In genomic region chr3:69081583-69082262, GRCh38 we compare ENCODE assay signal across 9 cellular contexts. TPM values are rescaled to one million over a fixed set of nuclear protein-coding genes. Genes with fewer than 3 reads are reported as not detected.
A peak's percentile ranks its signal among the peaks of the same experiment; 100 is the strongest.
DNase-seq lines count a peak whose midpoint lies in the region; ATAC-seq and TF ChIP-seq lines count a peak whose summit lies in the region.
"Had no signal": no experiment of that assay in that cellular context is flagged by ENCODE, and none has a peak within 500 bp of the region (broad histone marks: within the 10 kb centered on the region; RNA-seq: fewer than 3 reads in every experiment).

No MANE protein-coding gene starts in this region.

- H3K79me2 ChIP-seq in PC-3 (ENCODE audit: low read length): peaks cover 40% of the 10 kb centered on the region
- peaks cover 35% of the 10 kb centered on the region for H3K79me2 ChIP-seq in smooth muscle cell (ENCODE audit: low read depth)

- H3K27me3 ChIP-seq in PC-3 (ENCODE audit: low read length) (no peaks in the 10 kb centered on the region), smooth muscle cell (ENCODE audit: low read depth) (no peaks in the 10 kb centered on the region)
- H3K27me3 ChIP-seq in effector memory CD4-positive, alpha-beta T cell (replicated peaks; ENCODE audit: control insufficient read depth, insufficient read depth, low read length, poor library complexity, severe bottlenecking): no peaks in the 10 kb centered on the region

- TF ChIP-seq CTCF in PC-3 (conservative IDR thresholded peaks at IDR 0.05; ENCODE audit: low read depth, low read length) (no peak), smooth muscle cell (IDR thresholded peaks at IDR 0.05; ENCODE audit: borderline replicate concordance, insufficient read depth, poor library complexity, severe bottlenecking) (no peak)

- BruUV-seq in PC-3 (replicated peaks; lab: Mats Ljungman, UMichigan): no TSS peak

- peak; percentile 30 for DNase-seq in DMS53 (lab: John Stamatoyannopoulos, UW)
- no peak for DNase-seq in DMS53 treated with DMSO at 0.1 percent for 48 hours (lab: John Stamatoyannopoulos, UW; ENCODE audit: unreplicated experiment)
- peak; percentile 32 for DNase-seq in PC-3
- no peak for DNase-seq in effector memory CD4-positive, alpha-beta T cell
- DNase-seq in smooth muscle cell (lab: John Stamatoyannopoulos, UW; ENCODE audit: unreplicated experiment): no peak
- no peak for DNase-seq in NCI-H345 treated with DMSO at 0.1 percent for 48 hours (lab: John Stamatoyannopoulos, UW; ENCODE audit: unreplicated experiment)
- no peak for DNase-seq in dedifferentiated amniotic fluid mesenchymal stem cell (ENCODE audit: extremely low spot score)

- no peak overlapping the region for H3K9ac ChIP-seq in PC-3 (ENCODE audit: low read length)
- no peak overlapping the region for H3K9ac ChIP-seq in smooth muscle cell (ENCODE audit: low read depth)

- H3K36me3 ChIP-seq in PC-3 (ENCODE audit: low read depth, low read length) (no peaks in the 10 kb centered on the region), smooth muscle cell (ENCODE audit: low read depth) (no peaks in the 10 kb centered on the region)
- H3K36me3 ChIP-seq in effector memory CD4-positive, alpha-beta T cell (ENCODE audit: control insufficient read depth, insufficient read depth, low read length): no peaks in the 10 kb centered on the region

- CTCF ChIA-PET in PC-3 (lab: Charles Lee): no interaction called here

- intact Hi-C loops in PC-3 (cut with micrococcal nuclease): no loop called here

- POLR2A ChIA-PET in PC-3 (lab: Charles Lee; ENCODE audit: unreplicated experiment): no interaction called here

- H3K4me3 ChIP-seq in PC-3 (ENCODE audit: low read length) (no peak overlapping the region), smooth muscle cell (no peak overlapping the region)
- peak overlapping the region; percentile 6 for H3K4me3 ChIP-seq in effector memory CD4-positive, alpha-beta T cell (ENCODE audit: insufficient read depth, low read depth, low read length, poor library complexity, severe bottlenecking)

- H2AFZ ChIP-seq in PC-3 (ENCODE audit: low read length) (no peak overlapping the region), smooth muscle cell (ENCODE audit: low read depth) (no peak overlapping the region)

- H3K27ac ChIP-seq in PC-3 (ENCODE audit: low read length) (no peak overlapping the region), smooth muscle cell (ENCODE audit: low read depth) (no peak overlapping the region)
- peak overlapping the region; percentile 89 for H3K27ac ChIP-seq in effector memory CD4-positive, alpha-beta T cell (ENCODE audit: insufficient read depth, low read length, poor library complexity, severe bottlenecking)
- H3K27ac ChIP-seq: 22Rv1 had no signal

- H3K9me2 ChIP-seq in PC-3 (replicated peaks; ENCODE audit: low read length): no peaks in the 10 kb centered on the region

- H3K9me3 ChIP-seq in PC-3 (ENCODE audit: low read length) (no peaks in the 10 kb centered on the region), smooth muscle cell (replicated peaks; ENCODE audit: low read depth) (no peaks in the 10 kb centered on the region)
- H3K9me3 ChIP-seq in effector memory CD4-positive, alpha-beta T cell (ENCODE audit: control insufficient read depth, low read length): no peaks in the 10 kb centered on the region

- ATAC-seq in PC-3: no peak
- no peak for ATAC-seq in HG03442 (IDR thresholded peaks at IDR 0.05; ENCODE audit: unreplicated experiment)

- H3K4me2 ChIP-seq in PC-3 (ENCODE audit: low read length) (no peak overlapping the region), smooth muscle cell (peak overlapping the region; percentile 76)

- no peaks in the 10 kb centered on the region for H3F3A ChIP-seq in PC-3 (ENCODE audit: low read length, unreplicated experiment)
- H3F3A ChIP-seq in smooth muscle cell (ENCODE audit: low read depth): peaks cover 25% of the 10 kb centered on the region

- H3K4me1 ChIP-seq in PC-3 (ENCODE audit: insufficient read depth, low read length): peaks cover 30% of the 10 kb centered on the region
- H3K4me1 ChIP-seq in effector memory CD4-positive, alpha-beta T cell (ENCODE audit: control insufficient read depth, insufficient read depth, low read length, poor library complexity, severe bottlenecking): peaks cover 35% of the 10 kb centered on the region
- peaks cover 42% of the 10 kb centered on the region for H3K4me1 ChIP-seq in smooth muscle cell (ENCODE audit: low read depth)

- WGBS in smooth muscle cell (ENCODE audit: low lambda C conversion rate): 51% methylated on average over 5 of the region's 5 CpGs

- H4K20me1 ChIP-seq in PC-3 (ENCODE audit: low read length): 0 out of 2 replicates have a peak, but pooled peaks cover 4% of the 10 kb centered on the region
- peaks cover 24% of the 10 kb centered on the region for H4K20me1 ChIP-seq in smooth muscle cell (ENCODE audit: low read depth)

RNA-seq across cellular contexts. Expression of gene UBA3, which starts 1.6 kb away (rescaled TPM):
- 27.5 and 40.2 TPM in 2 replicates for total RNA-seq in PC-3 (2014; rRNA removed)
- total RNA-seq in smooth muscle cell: 71.2 and 102 TPM in 2 replicates
- 47.5 and 52.4 TPM in 2 replicates for polyA plus RNA-seq in smooth muscle cell

RNA-seq across cellular contexts. Expression of gene ARL6IP5, which starts 3.0 kb away (rescaled TPM):
- total RNA-seq in PC-3 (2014; rRNA removed): 18.8 and 25.4 TPM in 2 replicates
- total RNA-seq in smooth muscle cell: 80.9 and 83.9 TPM in 2 replicates
- polyA plus RNA-seq in smooth muscle cell: 73.9 and 97.4 TPM in 2 replicates

RNA-seq across cellular contexts. Expression of gene TMF1, which starts 29.6 kb away (rescaled TPM):
- 6.4 and 7.2 TPM in 2 replicates for total RNA-seq in PC-3 (2014; rRNA removed)
- 61.8 and 63.0 TPM in 2 replicates for total RNA-seq in smooth muscle cell
- 28.9 and 33.4 TPM in 2 replicates for polyA plus RNA-seq in smooth muscle cell

RNA-seq across cellular contexts. Expression of gene LMOD3, which starts 40.7 kb away (rescaled TPM):
- total RNA-seq in PC-3 (2014; rRNA removed): not detected in 2 replicates
- total RNA-seq in smooth muscle cell: not detected in 2 replicates
- not detected in 2 replicates for polyA plus RNA-seq in smooth muscle cell

Comparison
In these comparisons a context has a peak if more than half of its experiments do, and no peak if none do; other contexts are left out.
1. DNase-seq: peak in DMS53 (single experiment) and PC-3 (single experiment); none in DMS53 treated with DMSO at 0.1 percent for 48 hours (single experiment), effector memory CD4-positive, alpha-beta T cell (0 of 3), smooth muscle cell (single experiment), NCI-H345 treated with DMSO at 0.1 percent for 48 hours (single experiment) and dedifferentiated amniotic fluid mesenchymal stem cell (single experiment).